In genomic region chr15:98596131-98596530, GRCh38 we compare ENCODE assay signal across 26 cellular contexts.
"Had no signal": no experiment of that assay in that cellular context is flagged by ENCODE, and none has a peak within 500 bp of the region (broad histone marks: within the 10 kb centered on the region; RNA-seq: fewer than 3 reads in every experiment).

No MANE protein-coding gene starts in this region.

- ATAC-seq: effector memory CD8-positive, alpha-beta T cell; esophagus mucosa; foreskin keratinocyte; gastroesophageal sphincter; heart left ventricle; left colon; left lobe of liver; lower lobe of right lung; mucosa of descending colon had no signal

- H3K4me3 ChIP-seq: colonic mucosa, gastroesophageal sphincter, heart left ventricle, hepatocyte, left ventricle myocardium inferior, lower lobe of right lung, mucosa of descending colon had no signal

- H3K27ac Mint-ChIP-seq: dendritic cell treated with granulocyte-macrophage colony-stimulating factor and Interleukin-4, amounts not matched to agents 40 ng/mL and 50 ng/mL, for 4 days; effector memory CD8-positive, alpha-beta T cell; endodermal cell; immature natural killer cell; mesothelial cell of epicardium had no signal

- H3K36me3 ChIP-seq: colonic mucosa, gastroesophageal sphincter, heart left ventricle, left ventricle myocardium inferior, lower lobe of right lung had no signal

- H3K4me1 ChIP-seq: colonic mucosa, left ventricle myocardium inferior had no signal

- H3K27ac ChIP-seq: colonic mucosa, epithelial cell of prostate, foreskin keratinocyte, gastroesophageal sphincter, hepatocyte, left ventricle myocardium inferior, lower lobe of right lung had no signal

- H3K36me3 Mint-ChIP-seq: immature natural killer cell, mesothelial cell of epicardium had no signal

- H3K4me3 Mint-ChIP-seq: dendritic cell treated with granulocyte-macrophage colony-stimulating factor and Interleukin-4, amounts not matched to agents 40 ng/mL and 50 ng/mL, for 4 days; effector memory CD8-positive, alpha-beta T cell; endodermal cell; immature natural killer cell; mesothelial cell of epicardium had no signal

- DNase-seq: cerebellar nuclear complex; colonic mucosa; cortex of kidney; effector CD8-positive, alpha-beta T cell; effector memory CD8-positive, alpha-beta T cell; endodermal cell; erythroblast; foreskin keratinocyte; heart left ventricle; hypothalamus; immature natural killer cell; islet precursor cell; kidney; kidney glomerular epithelial cell; left colon; left ventricle myocardium inferior; lower lobe of right lung; mesenchymal stem cell; mucosa of descending colon had no signal

- H3K27me3 ChIP-seq: colonic mucosa, foreskin keratinocyte had no signal

- H3K9me3 ChIP-seq: colonic mucosa, gastroesophageal sphincter, heart left ventricle, left ventricle myocardium inferior, lower lobe of right lung, mucosa of descending colon had no signal

- H3K9me3 Mint-ChIP-seq: dendritic cell treated with granulocyte-macrophage colony-stimulating factor and Interleukin-4, amounts not matched to agents 40 ng/mL and 50 ng/mL, for 4 days; effector memory CD8-positive, alpha-beta T cell; immature natural killer cell; mesothelial cell of epicardium had no signal
